Comparison of ENCODE assay signal across 14 cellular contexts in genomic region chr13:47933688-47934011, GRCh38.
A peak's percentile ranks its signal among the peaks of the same experiment; 100 is the strongest.
DNase-seq lines count a peak whose midpoint lies in the region; ATAC-seq, FAIRE-seq and TF ChIP-seq lines count a peak whose summit lies in the region.
"Had no signal": no experiment of that assay in that cellular context is flagged by ENCODE, and none has a peak within 500 bp of the region (broad histone marks: within the 10 kb centered on the region; RNA-seq: fewer than 3 reads in every experiment).

No MANE protein-coding gene starts in this region.

- peaks cover 0 to 1% of the 10 kb centered on the region in 2 donors for H3K9me3 Mint-ChIP-seq in activated T-cell treated with anti-CD3 and anti-CD28 coated beads, Interleukin-2, amount 50 U/mL, for 72 hours

- peak; percentile 19 to 20 for ATAC-seq in activated T-cell treated with anti-CD3 and anti-CD28 coated beads, Interleukin-2, amount 50 U/mL, for 72 hours (replicated peaks in 1 of 2)
- no peak for ATAC-seq in GM21723 (IDR thresholded peaks at IDR 0.05; ENCODE audit: unreplicated experiment)

- H3K36me3 Mint-ChIP-seq in activated T-cell treated with anti-CD3 and anti-CD28 coated beads, Interleukin-2, amount 50 U/mL, for 72 hours (ENCODE audit: insufficient read depth in 2 of 2) = peaks cover 2 to 5% of the 10 kb centered on the region in 2 donors

- H3K27me3 Mint-ChIP-seq in activated T-cell treated with anti-CD3 and anti-CD28 coated beads, Interleukin-2, amount 50 U/mL, for 72 hours (ENCODE audit: low read depth) = no peaks in the 10 kb centered on the region
- H3K27me3 Mint-ChIP-seq: activated naive CD4-positive, alpha-beta T cell treated with anti-CD3 and anti-CD28 coated beads, Interleukin-2, amount 10 ng/mL, durations not matched to agents 7 days and 5 days had no signal

- no peak for TF ChIP-seq POLR2A in erythroblast (IDR thresholded peaks at IDR 0.05; ENCODE audit: low read length)

- H3K36me3 ChIP-seq in bronchial epithelial cell (ENCODE audit: control insufficient read depth, insufficient read depth, low read length) = no peaks in the 10 kb centered on the region
- H3K36me3 ChIP-seq: HAP-1 had no signal

- H3K4me1 Mint-ChIP-seq in activated T-cell treated with anti-CD3 and anti-CD28 coated beads, Interleukin-2, amount 50 U/mL, for 72 hours (ENCODE audit: low read depth) = peaks cover 5% of the 10 kb centered on the region

- no peak overlapping the region for H3K4me3 Mint-ChIP-seq in activated T-cell treated with anti-CD3 and anti-CD28 coated beads, Interleukin-2, amount 50 U/mL, for 72 hours
- H3K4me3 Mint-ChIP-seq: activated naive CD4-positive, alpha-beta T cell treated with anti-CD3 and anti-CD28 coated beads, Interleukin-2, amount 10 ng/mL, durations not matched to agents 7 days and 5 days had no signal

- no peak for FAIRE-seq in bronchial epithelial cell (lab: Jason Lieb, UNC)
- FAIRE-seq: small intestine had no signal

- H3K4me3 ChIP-seq in bronchial epithelial cell (ENCODE audit: low read depth, low read length) (no peak overlapping the region), skeletal muscle cell (ENCODE audit: low read depth, low read length) (no peak overlapping the region)
- H3K4me3 ChIP-seq: HAP-1, heart right ventricle had no signal

- peak in 1 of 2 donors; percentile 2 for DNase-seq in activated T-cell treated with anti-CD3 and anti-CD28 coated beads, Interleukin-2, amount 50 U/mL, for 72 hours
- DNase-seq in activated T-cell treated with anti-CD3 and anti-CD28 coated beads for 4 hours = no peak
- peak; percentile 36 for DNase-seq in NCI-H2107 (lab: John Stamatoyannopoulos, UW)
- peak; percentile 5 for DNase-seq in bronchial epithelial cell (ENCODE audit: low read depth)
- peak; percentile 30 for DNase-seq in skeletal muscle cell (ENCODE audit: low read depth)
- DNase-seq in erythroblast (lab: John Stamatoyannopoulos, UW) = no peak
- DNase-seq in COR-L47 (lab: John Stamatoyannopoulos, UW) = no peak
- DNase-seq: activated CD4-positive, alpha-beta T cell treated with anti-CD3 and anti-CD28 coated beads for 48 hours; activated naive CD4-positive, alpha-beta T cell treated with anti-CD3 and anti-CD28 coated beads, Interleukin-2, amount 10 ng/mL, durations not matched to agents 7 days and 5 days; dorsolateral prefrontal cortex; heart right ventricle; small intestine had no signal

- H3K27ac Mint-ChIP-seq in activated T-cell treated with anti-CD3 and anti-CD28 coated beads, Interleukin-2, amount 50 U/mL, for 72 hours = no peak overlapping the region
- H3K27ac Mint-ChIP-seq: activated naive CD4-positive, alpha-beta T cell treated with anti-CD3 and anti-CD28 coated beads, Interleukin-2, amount 10 ng/mL, durations not matched to agents 7 days and 5 days had no signal

- H3K27me3 ChIP-seq in bronchial epithelial cell (ENCODE audit: control insufficient read depth, insufficient read depth, low read length) = no peaks in the 10 kb centered on the region
- H3K27me3 ChIP-seq: dorsolateral prefrontal cortex, heart right ventricle had no signal

- TF ChIP-seq CTCF in bronchial epithelial cell (IDR thresholded peaks at IDR 0.05; ENCODE audit: insufficient read depth, low read length, severe bottlenecking) = no peak

Comparison
In these comparisons a context has a peak if more than half of its experiments do, and no peak if none do; other contexts are left out.
1. DNase-seq: peak in NCI-H2107 (single experiment), bronchial epithelial cell (single experiment) and skeletal muscle cell (single experiment); none in activated T-cell treated with anti-CD3 and anti-CD28 coated beads for 4 hours (single experiment), erythroblast (0 of 2) and COR-L47 (single experiment).